Comparison of ENCODE assay signal across 12 cellular contexts in the genomic region with DNA sequence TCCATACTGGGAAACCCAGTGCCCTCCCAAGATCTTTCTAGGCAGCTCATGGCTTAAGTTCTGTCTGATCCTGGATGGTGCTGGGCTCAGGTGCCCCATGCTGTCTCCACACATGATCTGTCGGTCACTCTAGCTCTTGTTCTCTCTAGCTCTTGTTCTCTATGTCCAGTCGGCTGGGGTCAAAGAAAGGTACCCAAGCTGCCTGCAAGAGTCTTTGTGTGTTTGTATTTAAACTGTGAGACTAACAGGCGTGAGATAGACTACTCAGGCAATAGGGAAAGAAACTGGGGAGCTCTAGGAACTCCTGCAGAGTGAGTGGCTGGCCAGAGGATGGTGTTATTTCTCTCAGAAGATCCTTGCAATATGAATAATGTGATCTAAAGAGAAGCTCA. TPM values are rescaled to one million over a fixed set of nuclear protein-coding genes. Genes with fewer than 3 reads are reported as not detected.
DNase-seq lines count a peak whose midpoint lies in the region; ATAC-seq and TF ChIP-seq lines count a peak whose summit lies in the region.
"Had no signal": no experiment of that assay in that cellular context is flagged by ENCODE, and none has a peak within 500 bp of the region (broad histone marks: within the 10 kb centered on the region; RNA-seq: fewer than 3 reads in every experiment).

No MANE protein-coding gene starts in this region.

- no peak overlapping the region for H3K4me2 ChIP-seq in trophoblast cell (ENCODE audit: low read length)
- H3K4me2 ChIP-seq: BLaER1 treated with 17β-estradiol and CSF1 and Interleukin-3, amounts not matched to agents 10 nM and 100 nM; PC-9 had no signal

- no peak overlapping the region for H4K8ac ChIP-seq in trophoblast cell (ENCODE audit: low read depth, low read length)

- TF ChIP-seq CTCF in LNCaP clone FGC (IDR thresholded peaks at IDR 0.05; ENCODE audit: control insufficient read depth, extremely low read depth, insufficient read depth) (peak; percentile 23; the same call in 1 of the 2 replicates), glutamatergic neuron (IDR thresholded peaks at IDR 0.05; ENCODE audit: partially characterized antibody, unreplicated experiment) (no peak)

- H3K9me3 Mint-ChIP-seq in glutamatergic neuron (ENCODE audit: unreplicated experiment), result peaks cover 4% of the 10 kb centered on the region

- no peaks in the 10 kb centered on the region for H3K36me3 ChIP-seq in trophoblast cell (ENCODE audit: control insufficient read depth in 1 of 2, insufficient read depth in 2 of 2, low read length in 2 of 2)
- H3K36me3 ChIP-seq: adrenal gland; BLaER1 treated with 17β-estradiol and CSF1 and Interleukin-3, amounts not matched to agents 10 nM and 100 nM had no signal

- no peak overlapping the region for H3K18ac ChIP-seq in trophoblast cell (ENCODE audit: low read length)

- no peak overlapping the region for H3K9ac ChIP-seq in trophoblast cell (ENCODE audit: low read length)
- H3K9ac ChIP-seq: BLaER1 treated with 17β-estradiol and CSF1 and Interleukin-3, amounts not matched to agents 10 nM and 100 nM had no signal

- H3K4ac ChIP-seq in trophoblast cell (ENCODE audit: low read depth, low read length), result no peak overlapping the region

- H3K14ac ChIP-seq in trophoblast cell (ENCODE audit: low read length), result no peak overlapping the region

- peak overlapping the region; percentile 89 for H3K27ac Mint-ChIP-seq in glutamatergic neuron (ENCODE audit: unreplicated experiment)

- peaks cover 8% of the 10 kb centered on the region for H3K36me3 Mint-ChIP-seq in glutamatergic neuron (ENCODE audit: unreplicated experiment)

- H2AFZ ChIP-seq in trophoblast cell (ENCODE audit: insufficient read depth, low read length, poor library complexity), result no peak overlapping the region
- H2AFZ ChIP-seq: PC-9 had no signal

- no peak overlapping the region for H3K23ac ChIP-seq in trophoblast cell (ENCODE audit: low read length)

- H2BK5ac ChIP-seq in trophoblast cell (ENCODE audit: low read depth, low read length, poor library complexity), result peak overlapping the region; percentile 27

- no CpG with 5 or more reads among the region's 3 CpGs for WGBS in trophoblast cell (ENCODE audit: extremely low coverage, insufficient coverage, insufficient read length)

- no peaks in the 10 kb centered on the region for H3K27me3 ChIP-seq in trophoblast cell (ENCODE audit: insufficient read depth, low read length)
- H3K27me3 ChIP-seq: adrenal gland; BLaER1 treated with 17β-estradiol and CSF1 and Interleukin-3, amounts not matched to agents 10 nM and 100 nM had no signal

- H3K9me3 ChIP-seq in trophoblast cell (ENCODE audit: insufficient read depth, low read depth, low read length), result no peaks in the 10 kb centered on the region
- H3K9me3 ChIP-seq: adrenal gland; BLaER1 treated with 17β-estradiol and CSF1 and Interleukin-3, amounts not matched to agents 10 nM and 100 nM had no signal

- H3K27me3 Mint-ChIP-seq in glutamatergic neuron (ENCODE audit: unreplicated experiment), result no peaks in the 10 kb centered on the region

- peaks cover 5% of the 10 kb centered on the region for H3K4me1 Mint-ChIP-seq in glutamatergic neuron (ENCODE audit: low read depth, unreplicated experiment)

- ATAC-seq in HG03521 (IDR thresholded peaks at IDR 0.05; ENCODE audit: unreplicated experiment), result no peak
- ATAC-seq in HG03159 (IDR thresholded peaks at IDR 0.05; ENCODE audit: unreplicated experiment), result no peak

- H2BK12ac ChIP-seq in trophoblast cell (ENCODE audit: low read length), result peak overlapping the region; percentile 54

- H2BK120ac ChIP-seq in trophoblast cell (ENCODE audit: insufficient read depth, low read length, poor library complexity), result no peak overlapping the region

- H3K27ac ChIP-seq in trophoblast cell (ENCODE audit: low read depth, low read length), result no peak overlapping the region
- H3K27ac ChIP-seq: adrenal gland; BLaER1 treated with 17β-estradiol and CSF1 and Interleukin-3, amounts not matched to agents 10 nM and 100 nM; PC-9 had no signal

- no peak overlapping the region for H4K91ac ChIP-seq in trophoblast cell (ENCODE audit: low read depth, low read length)

- H3K4me1 ChIP-seq in trophoblast cell (ENCODE audit: control insufficient read depth in 1 of 2, insufficient read depth in 2 of 2, low read length in 2 of 2), result no peaks in the 10 kb centered on the region
- H3K4me1 ChIP-seq: adrenal gland had no signal

- H3K79me1 ChIP-seq in trophoblast cell (ENCODE audit: low read length), result no peaks in the 10 kb centered on the region

- H4K12ac ChIP-seq in trophoblast cell (ENCODE audit: low read depth, low read length), result no peak overlapping the region

- peak overlapping the region; percentile 57 for H3K4me3 Mint-ChIP-seq in glutamatergic neuron (ENCODE audit: unreplicated experiment)

- DNase-seq in LNCaP clone FGC (ENCODE audit: low read depth), result no peak
- DNase-seq in SHP77 treated with DMSO at 0.1 percent for 48 hours (lab: John Stamatoyannopoulos, UW), result peak; percentile 16
- peak; percentile 43 for DNase-seq in glutamatergic neuron
- no peak for DNase-seq in trophoblast cell
- no peak for DNase-seq in stimulated activated CD4-positive, alpha-beta T cell treated with anti-CD3 and anti-CD28 coated beads, Interleukin-4, amount 100 ng/mL, for 4 hours
- DNase-seq: activated CD4-positive, CD25-positive, alpha-beta regulatory T cell treated with anti-CD3 and anti-CD28 coated beads, Interleukin-2, amount 50 U/mL, for 72 hours; stimulated activated naive CD4-positive, alpha-beta T cell treated with Interleukin-2 at 50 U/mL for 16 hours had no signal

- H3K4me3 ChIP-seq in LNCaP clone FGC (ENCODE audit: low read depth, low read length) (no peak overlapping the region), trophoblast cell (ENCODE audit: low read depth, low read length) (no peak overlapping the region)
- H3K4me3 ChIP-seq: adrenal gland; BLaER1 treated with 17β-estradiol and CSF1 and Interleukin-3, amounts not matched to agents 10 nM and 100 nM; PC-9 had no signal

- H3K79me2 ChIP-seq in trophoblast cell (ENCODE audit: control insufficient read depth, insufficient read depth, low read length, poor library complexity), result no peaks in the 10 kb centered on the region

- H2AK5ac ChIP-seq in trophoblast cell (ENCODE audit: low read length), result no peak overlapping the region

RNA-seq across cellular contexts. Expression of gene GPR156, which starts 40.2 kb away (rescaled TPM):
- total RNA-seq in glutamatergic neuron (ENCODE audit: unreplicated experiment), result 0.83 TPM
- polyA plus RNA-seq in trophoblast cell (2013), result 0.48 and 0.53 TPM in 2 replicates

Comparison
In these comparisons a context has a peak if more than half of its experiments do, and no peak if none do; other contexts are left out.
1. DNase-seq: peak in SHP77 treated with DMSO at 0.1 percent for 48 hours (single experiment) and glutamatergic neuron (single experiment); none in LNCaP clone FGC (single experiment), trophoblast cell (0 of 2) and stimulated activated CD4-positive, alpha-beta T cell treated with anti-CD3 and anti-CD28 coated beads, Interleukin-4, amount 100 ng/mL, for 4 hours (0 of 2).